In the genomic region with DNA sequence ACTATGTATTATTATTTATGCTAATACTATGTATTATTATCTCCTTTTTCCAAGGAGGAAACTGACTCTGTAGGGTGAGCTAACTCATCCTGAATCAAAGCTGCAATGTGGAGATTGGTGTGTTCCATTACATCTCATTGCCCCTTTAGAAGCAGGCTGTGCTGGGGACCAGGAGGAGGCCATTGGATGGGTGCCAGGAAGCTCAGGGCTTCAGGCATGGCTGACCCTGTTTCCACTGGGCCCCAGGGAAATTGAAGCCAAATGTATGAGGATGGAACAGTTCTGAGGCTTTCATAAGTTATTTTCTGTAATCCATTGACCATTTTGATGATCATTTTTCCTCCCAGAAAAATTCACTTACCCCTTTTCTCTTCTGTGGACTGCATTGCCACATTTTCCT, we compare ENCODE assay signal across 1 cellular context.
TF ChIP-seq lines count a peak whose summit lies in the region.

No MANE protein-coding gene starts in this region.

TF ChIP-seq in SK-N-SH, 30 proteins besides CTCF, POLR2A, EP300 and RAD21 (continued from another document):
- TF ChIP-seq REST (IDR thresholded peaks at IDR 0.05; ENCODE audit: low read depth, low read length) = no peak
- no peak for TF ChIP-seq SIN3A (IDR thresholded peaks at IDR 0.05; ENCODE audit: borderline replicate concordance, low read depth, low read length)
- TF ChIP-seq EZH2phosphoT487 (IDR thresholded peaks at IDR 0.05; ENCODE audit: borderline replicate concordance, low read depth) = no peak
